7 cellular contexts compared by ENCODE assay signal in genomic region chr9:137296214-137297059, GRCh38.
DNase-seq lines count a peak whose midpoint lies in the region; ATAC-seq, FAIRE-seq and TF ChIP-seq lines count a peak whose summit lies in the region.

No MANE protein-coding gene starts in this region.

- no peak for TF ChIP-seq CTCF in brain microvascular endothelial cell (IDR thresholded peaks at IDR 0.05; ENCODE audit: low read depth, low read length, missing control alignments)

- H3K27ac ChIP-seq in brain microvascular endothelial cell, result peak overlapping the region; percentile 83

- ATAC-seq in stimulated activated memory B cell treated with anti-CD40 and anti-IgM and Interleukin-4, amounts not matched to agents 10 μg/mL and 1 μg/mL and 100 μg/mL, for 72 hours, result no peak
- no peak for ATAC-seq in GM19324 (IDR thresholded peaks at IDR 0.05; ENCODE audit: low FRiP score, unreplicated experiment)

- peaks cover 12% of the 10 kb centered on the region for H3K4me1 Mint-ChIP-seq in stimulated activated memory B cell treated with anti-CD40 and anti-IgM and Interleukin-4, amounts not matched to agents 10 μg/mL and 1 μg/mL and 100 μg/mL, for 72 hours

- no peak for FAIRE-seq in HTR-8/SVneo (lab: Jason Lieb, UNC)

- peak overlapping the region; percentile 46 for H3K4me3 ChIP-seq in brain microvascular endothelial cell (ENCODE audit: low read depth, low read length)

- H3K9me3 Mint-ChIP-seq in stimulated activated memory B cell treated with anti-CD40 and anti-IgM and Interleukin-4, amounts not matched to agents 10 μg/mL and 1 μg/mL and 100 μg/mL, for 72 hours, result no peaks in the 10 kb centered on the region

- peak overlapping the region; percentile 62 for H3K4me3 Mint-ChIP-seq in stimulated activated memory B cell treated with anti-CD40 and anti-IgM and Interleukin-4, amounts not matched to agents 10 μg/mL and 1 μg/mL and 100 μg/mL, for 72 hours

- in situ Hi-C loops in brain microvascular endothelial cell (cut with HindIII; ENCODE audit: low pct_ligation_motif_present, low sequenced_read_pairs), result no loop called here

- no peaks in the 10 kb centered on the region for H3K27me3 ChIP-seq in brain microvascular endothelial cell (replicated peaks)

- no peaks in the 10 kb centered on the region for H3K36me3 ChIP-seq in brain microvascular endothelial cell (replicated peaks)

- no peaks in the 10 kb centered on the region for H3K36me3 Mint-ChIP-seq in stimulated activated memory B cell treated with anti-CD40 and anti-IgM and Interleukin-4, amounts not matched to agents 10 μg/mL and 1 μg/mL and 100 μg/mL, for 72 hours

- H3K27ac Mint-ChIP-seq in stimulated activated memory B cell treated with anti-CD40 and anti-IgM and Interleukin-4, amounts not matched to agents 10 μg/mL and 1 μg/mL and 100 μg/mL, for 72 hours, result no peak overlapping the region

- DNase-seq in NCI-H226 (peak; percentile 36), brain microvascular endothelial cell (peak; percentile 86), iris pigment epithelial cell (ENCODE audit: low read depth) (peak; percentile 75), iPS-NIHi7 (ENCODE audit: extremely low spot score) (no peak), HTR-8/SVneo (ENCODE audit: insufficient read length, low spot score) (no peak)

- H3K27me3 Mint-ChIP-seq in stimulated activated memory B cell treated with anti-CD40 and anti-IgM and Interleukin-4, amounts not matched to agents 10 μg/mL and 1 μg/mL and 100 μg/mL, for 72 hours, result peaks cover 73% of the 10 kb centered on the region

Comparison
In these comparisons a context has a peak if more than half of its experiments do, and no peak if none do; other contexts are left out.
1. DNase-seq: peak in NCI-H226 (single experiment), brain microvascular endothelial cell (single experiment) and iris pigment epithelial cell (single experiment); none in iPS-NIHi7 (single experiment) and HTR-8/SVneo (single experiment).